In the genomic region with DNA sequence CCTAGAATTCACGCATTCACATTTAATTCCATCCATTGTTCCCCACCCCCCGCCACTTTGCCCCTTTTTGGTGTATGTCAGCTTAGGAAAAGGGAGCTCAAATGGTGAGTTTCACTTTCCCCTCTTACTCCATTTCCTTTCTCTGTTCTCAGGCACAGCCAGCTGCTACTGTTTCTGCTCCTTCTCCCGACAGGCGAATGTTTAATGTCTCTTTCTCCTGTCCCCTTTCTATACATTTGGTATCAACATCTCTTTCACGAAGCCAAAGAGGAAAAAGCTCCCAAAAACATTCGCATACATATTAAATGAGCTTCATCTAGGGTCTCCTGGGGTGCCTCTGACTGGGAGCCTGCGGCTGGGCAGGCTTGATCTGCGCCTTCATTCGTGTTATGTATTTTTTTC, we compare ENCODE assay signal across 10 cellular contexts.
DNase-seq lines count a peak whose midpoint lies in the region; ATAC-seq and TF ChIP-seq lines count a peak whose summit lies in the region.
"Had no signal": no experiment of that assay in that cellular context is flagged by ENCODE, and none has a peak within 500 bp of the region (broad histone marks: within the 10 kb centered on the region; RNA-seq: fewer than 3 reads in every experiment).

No MANE protein-coding gene starts in this region.

- H3K4me3 ChIP-seq in choroid plexus epithelial cell (ENCODE audit: low read depth, low read length) = peak overlapping the region; percentile 53
- H3K4me3 ChIP-seq in mesenchymal stem cell (ENCODE audit: insufficient read depth in 1 of 2, low read depth in 1 of 2, low read length in 2 of 2) = peak overlapping the region in 1 of 2 experiments; percentile 75
- peak overlapping the region in 1 of 4 donors; percentile 23 for H3K4me3 ChIP-seq in adrenal gland

- 20% methylated on average over 9 of the region's 9 CpGs for WGBS in mesenchymal stem cell
- 47 to 51% (median 49%) methylated on average over 9 of the region's 9 CpGs for WGBS in adrenal gland, 4 donors

- no peaks in the 10 kb centered on the region for H3K9me3 Mint-ChIP-seq in T-helper 1 cell treated with Interleukin-12 subunit alpha and Interleukin-12 subunit beta and Interleukin-4 antibody, amounts not matched to agents 30 μg/mL and 1 μg/mL, for 36 hours
- no peaks in the 10 kb centered on the region for H3K9me3 Mint-ChIP-seq in type B pancreatic cell
- no peaks in the 10 kb centered on the region for H3K9me3 Mint-ChIP-seq in natural killer cell treated with Interleukin-12 subunit alpha and Interleukin-12 subunit beta and Interleukin-15 and Interleukin-18, amount 100 ng/mL, for 72 hours

- H4K91ac ChIP-seq in mesenchymal stem cell (ENCODE audit: low read length) = no peak overlapping the region

- TF ChIP-seq CTCF in choroid plexus epithelial cell (conservative IDR thresholded peaks at IDR 0.05; ENCODE audit: low read depth, low read length) = no peak
- TF ChIP-seq CTCF in type B pancreatic cell (conservative IDR thresholded peaks at IDR 0.05) = no peak
- TF ChIP-seq CTCF in adrenal gland (IDR thresholded peaks at IDR 0.05) = no peak

- H2AFZ ChIP-seq in mesenchymal stem cell (ENCODE audit: low read depth, low read length) = peak overlapping the region; percentile 3

- H3K79me1 ChIP-seq in mesenchymal stem cell (replicated peaks; ENCODE audit: low read length, poor library complexity, severe bottlenecking) = no peaks in the 10 kb centered on the region

- H3K27ac ChIP-seq in mesenchymal stem cell (ENCODE audit: low read length, poor library complexity, severe bottlenecking) (no peak overlapping the region), adrenal gland (no peak overlapping the region)

- no peak overlapping the region for H2BK5ac ChIP-seq in mesenchymal stem cell (ENCODE audit: low read depth, low read length, poor library complexity, severe bottlenecking)

- H3K27me3 ChIP-seq in mesenchymal stem cell (ENCODE audit: control insufficient read depth in 1 of 2, insufficient read depth in 1 of 2, low read length in 2 of 2) = no peaks in the 10 kb centered on the region
- H3K27me3 ChIP-seq in adrenal gland = no peaks in the 10 kb centered on the region

- no peak overlapping the region for H2BK12ac ChIP-seq in mesenchymal stem cell (ENCODE audit: low read length in 2 of 2)

- no peak overlapping the region for H2BK120ac ChIP-seq in mesenchymal stem cell (ENCODE audit: low read depth, low read length)

- no peaks in the 10 kb centered on the region for H3K9me3 ChIP-seq in mesenchymal stem cell (ENCODE audit: control insufficient read depth, low read length)
- no peaks in the 10 kb centered on the region for H3K9me3 ChIP-seq in adrenal gland (replicated peaks in 1 of 3)

- intact Hi-C loops in adrenal gland (cut with DNase I) = no loop called here

- H3K9ac ChIP-seq in mesenchymal stem cell (ENCODE audit: low read length) = peak overlapping the region; percentile 85

- DNase-seq in T-helper 1 cell (no peak), choroid plexus epithelial cell (ENCODE audit: low read depth) (peak; percentile 29), mesenchymal stem cell (peak; percentile 49), type B pancreatic cell (ENCODE audit: extremely low spot score, unreplicated experiment) (no peak), adrenal gland (no peak)
- no peak for DNase-seq in natural killer cell treated with Interleukin-12 subunit alpha and Interleukin-12 subunit beta and Interleukin-15 and Interleukin-18, amount 100 ng/mL, for 72 hours (ENCODE audit: low spot score)
- DNase-seq: activated T-cell treated with anti-CD3 and anti-CD28 coated beads, Interleukin-2, amount 50 U/mL, for 1 hour; KBM-7 had no signal

- no peak overlapping the region for H3K4ac ChIP-seq in mesenchymal stem cell (ENCODE audit: low read depth in 1 of 2, low read length in 2 of 2)

- no peak for ATAC-seq in GM21825 (IDR thresholded peaks at IDR 0.05; ENCODE audit: unreplicated experiment)
- ATAC-seq in natural killer cell treated with Interleukin-12 subunit alpha and Interleukin-12 subunit beta and Interleukin-15 and Interleukin-18, amount 100 ng/mL, for 72 hours = no peak

- H3K36me3 Mint-ChIP-seq in T-helper 1 cell treated with Interleukin-12 subunit alpha and Interleukin-12 subunit beta and Interleukin-4 antibody, amounts not matched to agents 30 μg/mL and 1 μg/mL, for 36 hours (ENCODE audit: low read depth) = no peaks in the 10 kb centered on the region
- no peaks in the 10 kb centered on the region for H3K36me3 Mint-ChIP-seq in type B pancreatic cell
- no peaks in the 10 kb centered on the region for H3K36me3 Mint-ChIP-seq in natural killer cell treated with Interleukin-12 subunit alpha and Interleukin-12 subunit beta and Interleukin-15 and Interleukin-18, amount 100 ng/mL, for 72 hours

- H3K4me1 Mint-ChIP-seq in T-helper 1 cell treated with Interleukin-12 subunit alpha and Interleukin-12 subunit beta and Interleukin-4 antibody, amounts not matched to agents 30 μg/mL and 1 μg/mL, for 36 hours (ENCODE audit: low read depth) = peaks cover 8% of the 10 kb centered on the region
- H3K4me1 Mint-ChIP-seq in type B pancreatic cell (ENCODE audit: unreplicated experiment) = peaks cover 19% of the 10 kb centered on the region
- H3K4me1 Mint-ChIP-seq in natural killer cell treated with Interleukin-12 subunit alpha and Interleukin-12 subunit beta and Interleukin-15 and Interleukin-18, amount 100 ng/mL, for 72 hours (ENCODE audit: low read depth in 2 of 2) = peaks cover 0 to 3% of the 10 kb centered on the region in 2 donors

- H3K27ac Mint-ChIP-seq in T-helper 1 cell treated with Interleukin-12 subunit alpha and Interleukin-12 subunit beta and Interleukin-4 antibody, amounts not matched to agents 30 μg/mL and 1 μg/mL, for 36 hours = no peak overlapping the region
- no peak overlapping the region for H3K27ac Mint-ChIP-seq in type B pancreatic cell
- no peak overlapping the region for H3K27ac Mint-ChIP-seq in natural killer cell treated with Interleukin-12 subunit alpha and Interleukin-12 subunit beta and Interleukin-15 and Interleukin-18, amount 100 ng/mL, for 72 hours

- peak overlapping the region; percentile 2 for H3K4me3 Mint-ChIP-seq in T-helper 1 cell treated with Interleukin-12 subunit alpha and Interleukin-12 subunit beta and Interleukin-4 antibody, amounts not matched to agents 30 μg/mL and 1 μg/mL, for 36 hours
- H3K4me3 Mint-ChIP-seq in type B pancreatic cell = peak overlapping the region; percentile 72
- H3K4me3 Mint-ChIP-seq in natural killer cell treated with Interleukin-12 subunit alpha and Interleukin-12 subunit beta and Interleukin-15 and Interleukin-18, amount 100 ng/mL, for 72 hours = no peak overlapping the region

- no peak overlapping the region for H4K8ac ChIP-seq in mesenchymal stem cell (ENCODE audit: low read length)

- H3K4me2 ChIP-seq in mesenchymal stem cell (ENCODE audit: low read length, poor library complexity, severe bottlenecking) = peak overlapping the region; percentile 67

- H3K4me1 ChIP-seq in mesenchymal stem cell (ENCODE audit: control insufficient read depth, insufficient read depth, low read depth, low read length) (no peaks in the 10 kb centered on the region), adrenal gland (replicated peaks in 1 of 2) (peaks cover 0 to 8% of the 10 kb centered on the region in 2 donors)

- no peak overlapping the region for H3K23ac ChIP-seq in mesenchymal stem cell (ENCODE audit: low read length in 2 of 2)

- H3K27me3 Mint-ChIP-seq in T-helper 1 cell treated with Interleukin-12 subunit alpha and Interleukin-12 subunit beta and Interleukin-4 antibody, amounts not matched to agents 30 μg/mL and 1 μg/mL, for 36 hours (ENCODE audit: low read depth) = peaks cover 14% of the 10 kb centered on the region
- peaks cover 29% of the 10 kb centered on the region for H3K27me3 Mint-ChIP-seq in type B pancreatic cell
- H3K27me3 Mint-ChIP-seq in natural killer cell treated with Interleukin-12 subunit alpha and Interleukin-12 subunit beta and Interleukin-15 and Interleukin-18, amount 100 ng/mL, for 72 hours = peaks cover 5 to 15% of the 10 kb centered on the region in 2 donors

- H2AK5ac ChIP-seq in mesenchymal stem cell (ENCODE audit: low read length, severe bottlenecking) = no peak overlapping the region

- no peak overlapping the region for H3K18ac ChIP-seq in mesenchymal stem cell (ENCODE audit: low read depth in 1 of 2, low read length in 2 of 2)

- TF ChIP-seq POLR2A in adrenal gland (IDR thresholded peaks at IDR 0.05) = no peak

- H3K14ac ChIP-seq in mesenchymal stem cell (ENCODE audit: low read length in 2 of 2) = no peak overlapping the region

- H3K36me3 ChIP-seq in mesenchymal stem cell (ENCODE audit: control insufficient read depth in 1 of 2, insufficient read depth in 2 of 2, low read depth in 1 of 2, low read length in 2 of 2) (no peaks in the 10 kb centered on the region), adrenal gland (replicated peaks in 1 of 2) (no peaks in the 10 kb centered on the region)

- H2BK15ac ChIP-seq in mesenchymal stem cell (ENCODE audit: low read depth, poor library complexity, severe bottlenecking) = no peak overlapping the region

Comparison
In these comparisons a context has a peak if more than half of its experiments do, and no peak if none do; other contexts are left out.
1. DNase-seq: peak in choroid plexus epithelial cell (single experiment) and mesenchymal stem cell (single experiment); none in T-helper 1 cell (0 of 5), type B pancreatic cell (single experiment), natural killer cell treated with Interleukin-12 subunit alpha and Interleukin-12 subunit beta and Interleukin-15 and Interleukin-18, amount 100 ng/mL, for 72 hours (single experiment) and adrenal gland (0 of 7).